In the genomic region with DNA sequence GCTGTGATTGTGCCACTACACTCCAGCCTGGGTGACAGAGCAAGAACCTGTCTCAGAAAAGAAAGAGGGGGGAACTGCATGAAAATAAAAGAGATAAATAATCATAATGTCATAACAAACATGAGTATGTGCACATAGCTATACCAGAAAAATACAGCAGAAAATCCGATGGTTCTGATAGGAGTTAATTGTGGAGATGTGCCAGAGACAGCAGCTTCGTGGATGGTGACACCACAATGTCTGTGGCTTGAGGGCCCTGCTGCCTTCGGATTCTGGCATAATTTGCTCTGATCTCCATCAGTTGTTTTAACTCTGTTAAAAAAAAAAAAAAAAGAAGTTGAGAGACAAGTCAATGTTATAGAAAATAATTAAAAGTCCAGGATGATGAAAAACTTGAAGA, we compare ENCODE assay signal across 8 cellular contexts.
"Had no signal": no experiment of that assay in that cellular context is flagged by ENCODE, and none has a peak within 500 bp of the region (broad histone marks: within the 10 kb centered on the region; RNA-seq: fewer than 3 reads in every experiment).

No MANE protein-coding gene starts in this region.

- ATAC-seq: HCT116 had no signal

- DNase-seq: GM23248, GOT3, H7, H9, HCEC 1CT, HFFc6 had no signal

- H3K4me3 Mint-ChIP-seq: H9, HFFc6 had no signal

- H3K9me3 ChIP-seq: HAP-1 had no signal

- H3K9ac ChIP-seq: GM23248 had no signal

- H2AFZ ChIP-seq: GM23248 had no signal

- H3K4me3 ChIP-seq: GM23248, HAP-1 had no signal

- H3K27ac ChIP-seq: GM23248 had no signal

- H3K9me3 Mint-ChIP-seq: H9 had no signal

- H3K36me3 ChIP-seq: HAP-1 had no signal

- H3K27ac Mint-ChIP-seq: HFFc6 had no signal
